8 cellular contexts compared by ENCODE assay signal in genomic region chr18:12038661-12039417, GRCh38.
DNase-seq lines count a peak whose midpoint lies in the region; ATAC-seq and TF ChIP-seq lines count a peak whose summit lies in the region.

No MANE protein-coding gene starts in this region.

- H3K4me3 ChIP-seq in AG10803 (ENCODE audit: low read length) = peak overlapping the region; percentile 62

- H3K36me3 Mint-ChIP-seq in effector memory CD8-positive, alpha-beta T cell (ENCODE audit: insufficient read depth) = peaks cover 3% of the 10 kb centered on the region
- no peaks in the 10 kb centered on the region for H3K36me3 Mint-ChIP-seq in memory B cell

- H3K27ac Mint-ChIP-seq in effector memory CD8-positive, alpha-beta T cell = no peak overlapping the region
- no peak overlapping the region for H3K27ac Mint-ChIP-seq in memory B cell

- H3K4me1 Mint-ChIP-seq in effector memory CD8-positive, alpha-beta T cell (ENCODE audit: low read depth in 2 of 2) = peaks cover 0 to 3% of the 10 kb centered on the region in 2 donors
- H3K4me1 Mint-ChIP-seq in memory B cell = peaks cover 18% of the 10 kb centered on the region

- peaks cover 4 to 50% of the 10 kb centered on the region in 2 donors for H3K27me3 Mint-ChIP-seq in effector memory CD8-positive, alpha-beta T cell
- H3K27me3 Mint-ChIP-seq in memory B cell = no peaks in the 10 kb centered on the region

- peak; percentile 91 for ATAC-seq in GM18907 (IDR thresholded peaks at IDR 0.05; ENCODE audit: unreplicated experiment)
- ATAC-seq in HG03354 (IDR thresholded peaks at IDR 0.05; ENCODE audit: poor library complexity, severe bottlenecking, unreplicated experiment) = peak; percentile 81
- ATAC-seq in effector memory CD8-positive, alpha-beta T cell (replicated peaks) = peak; percentile 95
- peak; percentile 88 for ATAC-seq in memory B cell (ENCODE audit: low read depth)

- DNase-seq in AG10803 (ENCODE audit: low read depth) = peak; percentile 71
- peak; percentile 12 for DNase-seq in NCI-H82 treated with DMSO at 0.1 percent for 48 hours (lab: John Stamatoyannopoulos, UW; ENCODE audit: unreplicated experiment)
- peak; percentile 92 for DNase-seq in activated CD8-positive, alpha-beta memory T cell treated with anti-CD3 and anti-CD28 coated beads for 24 hours
- peak; percentile 64 to 73 (median 65) for DNase-seq in effector memory CD8-positive, alpha-beta T cell
- peak; percentile 78 to 87 for DNase-seq in memory B cell (ENCODE audit: low spot score in 2 of 2)
- DNase-seq in stimulated activated CD4-positive, alpha-beta T cell treated with anti-CD3 and anti-CD28 coated beads, TNF-alpha, amount 100 ng/mL, for 4 hours (ENCODE audit: low read depth in 3 of 3) = peak; percentile 47 to 58 (median 48)

- peak; percentile 77 for TF ChIP-seq CTCF in AG10803 (conservative IDR thresholded peaks at IDR 0.05; ENCODE audit: low read length)

- peak overlapping the region; percentile 64 to 77 for H3K4me3 Mint-ChIP-seq in effector memory CD8-positive, alpha-beta T cell
- H3K4me3 Mint-ChIP-seq in memory B cell = peak overlapping the region; percentile 88

- H3K9me3 Mint-ChIP-seq in effector memory CD8-positive, alpha-beta T cell = no peaks in the 10 kb centered on the region
- no peaks in the 10 kb centered on the region for H3K9me3 Mint-ChIP-seq in memory B cell

Comparison
In these comparisons a context has a peak if more than half of its experiments do, and no peak if none do; other contexts are left out.
1. Peak in every context shown above with its lines: DNase-seq, ATAC-seq and H3K4me3 ChIP-seq.
2. DNase-seq: peak in every context shown above with its lines; median percentile 92 in activated CD8-positive, alpha-beta memory T cell treated with anti-CD3 and anti-CD28 coated beads for 24 hours; 82 in memory B cell; 71 in AG10803; 65 in effector memory CD8-positive, alpha-beta T cell; 48 in stimulated activated CD4-positive, alpha-beta T cell treated with anti-CD3 and anti-CD28 coated beads, TNF-alpha, amount 100 ng/mL, for 4 hours; 12 in NCI-H82 treated with DMSO at 0.1 percent for 48 hours.